In genomic region chr2:113910110-113910717, GRCh38 we compare ENCODE assay signal across 11 cellular contexts. TPM values are rescaled to one million over a fixed set of nuclear protein-coding genes. Genes with fewer than 3 reads are reported as not detected.
A peak's percentile ranks its signal among the peaks of the same experiment; 100 is the strongest.
DNase-seq lines count a peak whose midpoint lies in the region; ATAC-seq and TF ChIP-seq lines count a peak whose summit lies in the region.
"Had no signal": no experiment of that assay in that cellular context is flagged by ENCODE, and none has a peak within 500 bp of the region (broad histone marks: within the 10 kb centered on the region; RNA-seq: fewer than 3 reads in every experiment).

No MANE protein-coding gene starts in this region.

- H3T11ph ChIP-seq in H9 (ENCODE audit: low read length) = no peak overlapping the region

- TF ChIP-seq CTCF in GM10266 (IDR thresholded peaks at IDR 0.05; ENCODE audit: control insufficient read depth, insufficient read depth, low read depth, missing control alignments) (no peak), H9 (conservative IDR thresholded peaks at IDR 0.05) (no peak)

- no peak overlapping the region for H2BK15ac ChIP-seq in H9 (ENCODE audit: low read depth, low read length)

- no peak overlapping the region for H4K5ac ChIP-seq in H9 (ENCODE audit: insufficient read length, low read depth, low read length)

- H2AK5ac ChIP-seq in H9 (ENCODE audit: insufficient read length, low read length) = no peak overlapping the region

- H2BK20ac ChIP-seq in H9 (ENCODE audit: low read depth, low read length, poor library complexity, severe bottlenecking) = no peak overlapping the region

- ATAC-seq in natural killer cell treated with Interleukin-12 subunit alpha and Interleukin-12 subunit beta and Interleukin-15 and Interleukin-18, amount 100 ng/mL, for 72 hours = peak; percentile 48 to 67
- ATAC-seq in stimulated activated naive CD8-positive, alpha-beta T cell treated with anti-CD3 and anti-CD28 coated beads, Interleukin-15, amount 100 ng/mL, for 72 hours = peak; percentile 93

- peaks cover 17% of the 10 kb centered on the region; the same call in 1 of the 2 replicates for H3K79me2 ChIP-seq in H9 (ENCODE audit: insufficient read depth, low read length)

- no peak overlapping the region for H2AFZ ChIP-seq in H9 (ENCODE audit: low read length)

- no peak overlapping the region for H2BK12ac ChIP-seq in H9 (ENCODE audit: insufficient read length, low read depth, low read length)

- DNase-seq in activated naive CD4-positive, alpha-beta T cell treated with anti-CD3 and anti-CD28 coated beads for 36 hours = peak; percentile 85
- DNase-seq in activated naive CD4-positive, alpha-beta T cell (lab: John Stamatoyannopoulos, UW) = no peak
- peak; percentile 56 for DNase-seq in activated T-cell treated with anti-CD3 and anti-CD28 coated beads, Interleukin-2, amount 50 U/mL, for 24 hours
- DNase-seq in natural killer cell treated with Interleukin-12 subunit alpha and Interleukin-12 subunit beta and Interleukin-15 and Interleukin-18, amount 100 ng/mL, for 72 hours (ENCODE audit: low spot score) = no peak
- peak; percentile 21 to 50 for DNase-seq in stimulated activated naive CD8-positive, alpha-beta T cell treated with anti-CD3 and anti-CD28 coated beads, Interleukin-15, amount 100 ng/mL, for 72 hours
- no peak for DNase-seq in NCI-H1092 treated with DMSO at 0.1 percent for 48 hours (lab: John Stamatoyannopoulos, UW)
- DNase-seq in GM10266 (ENCODE audit: extremely low spot score) = no peak
- no peak for DNase-seq in H9
- DNase-seq: NCI-H2171 had no signal

- no peaks in the 10 kb centered on the region for H3K27me3 Mint-ChIP-seq in activated naive CD4-positive, alpha-beta T cell treated with anti-CD3 and anti-CD28 coated beads for 36 hours (ENCODE audit: low read depth)
- no peaks in the 10 kb centered on the region for H3K27me3 Mint-ChIP-seq in activated T-cell treated with anti-CD3 and anti-CD28 coated beads, Interleukin-2, amount 50 U/mL, for 24 hours
- no peaks in the 10 kb centered on the region for H3K27me3 Mint-ChIP-seq in natural killer cell treated with Interleukin-12 subunit alpha and Interleukin-12 subunit beta and Interleukin-15 and Interleukin-18, amount 100 ng/mL, for 72 hours
- no peaks in the 10 kb centered on the region for H3K27me3 Mint-ChIP-seq in stimulated activated naive CD8-positive, alpha-beta T cell treated with anti-CD3 and anti-CD28 coated beads, Interleukin-15, amount 100 ng/mL, for 72 hours
- no peaks in the 10 kb centered on the region for H3K27me3 Mint-ChIP-seq in H9 (ENCODE audit: low read depth)
- H3K27me3 Mint-ChIP-seq: brain had no signal

- H3K9ac ChIP-seq in H9 (ENCODE audit: extremely low read depth, insufficient read length, low read length) = no peak overlapping the region

- H3K4me3 Mint-ChIP-seq in activated naive CD4-positive, alpha-beta T cell treated with anti-CD3 and anti-CD28 coated beads for 36 hours = no peak overlapping the region
- peak overlapping the region; percentile 16 for H3K4me3 Mint-ChIP-seq in activated T-cell treated with anti-CD3 and anti-CD28 coated beads, Interleukin-2, amount 50 U/mL, for 24 hours
- peak overlapping the region; percentile 21 for H3K4me3 Mint-ChIP-seq in natural killer cell treated with Interleukin-12 subunit alpha and Interleukin-12 subunit beta and Interleukin-15 and Interleukin-18, amount 100 ng/mL, for 72 hours
- peak overlapping the region; percentile 68 to 74 for H3K4me3 Mint-ChIP-seq in stimulated activated naive CD8-positive, alpha-beta T cell treated with anti-CD3 and anti-CD28 coated beads, Interleukin-15, amount 100 ng/mL, for 72 hours
- no peak overlapping the region for H3K4me3 Mint-ChIP-seq in H9
- H3K4me3 Mint-ChIP-seq: brain had no signal

- H3K23ac ChIP-seq in H9 (ENCODE audit: insufficient read length, low read depth, low read length) = no peak overlapping the region

- no peak overlapping the region for H4K8ac ChIP-seq in H9 (replicated peaks; ENCODE audit: insufficient read length, low read depth, low read length)

- peaks cover 39% of the 10 kb centered on the region for H3K36me3 Mint-ChIP-seq in activated naive CD4-positive, alpha-beta T cell treated with anti-CD3 and anti-CD28 coated beads for 36 hours (ENCODE audit: low read depth)
- peaks cover 64% of the 10 kb centered on the region for H3K36me3 Mint-ChIP-seq in activated T-cell treated with anti-CD3 and anti-CD28 coated beads, Interleukin-2, amount 50 U/mL, for 24 hours (ENCODE audit: low read depth)
- peaks cover 10% of the 10 kb centered on the region for H3K36me3 Mint-ChIP-seq in natural killer cell treated with Interleukin-12 subunit alpha and Interleukin-12 subunit beta and Interleukin-15 and Interleukin-18, amount 100 ng/mL, for 72 hours
- peaks cover 13 to 23% (median 19%) of the 10 kb centered on the region in 3 experiments for H3K36me3 Mint-ChIP-seq in H9 (ENCODE audit: insufficient read depth in 1 of 3, low read depth in 3 of 3)

- H3K4ac ChIP-seq in H9 (ENCODE audit: low read depth, low read length) = no peak overlapping the region

- no peaks in the 10 kb centered on the region for H3K23me2 ChIP-seq in H9 (ENCODE audit: insufficient read length, low read depth, low read length, poor library complexity, severe bottlenecking)

- no peaks in the 10 kb centered on the region for H4K20me1 ChIP-seq in H9 (ENCODE audit: control insufficient read depth, insufficient read depth, insufficient read length)

- WGBS in H9 (ENCODE audit: extremely low coverage, insufficient read length, low lambda C conversion rate) = no CpG with 5 or more reads among the region's 5 CpGs

- H4K91ac ChIP-seq in H9 (ENCODE audit: insufficient read length, low read depth, low read length) = no peak overlapping the region

- no peak overlapping the region for H3K4me2 ChIP-seq in H9 (ENCODE audit: insufficient read depth, insufficient read length, low read length)

- no peak overlapping the region for H2BK120ac ChIP-seq in H9 (ENCODE audit: low read depth, low read length, poor library complexity, severe bottlenecking)

- no peaks in the 10 kb centered on the region for H3K27me3 ChIP-seq in H9 (ENCODE audit: insufficient read depth, low read length)
- H3K27me3 ChIP-seq: vagina had no signal

- CTCF ChIA-PET in activated naive CD4-positive, alpha-beta T cell treated with anti-CD3 and anti-CD28 coated beads for 36 hours (lab: Charles Lee) = interaction anchor here (0.7 to 1.7 kb wide), 2 partner anchors 13 to 17 kb away, joined by 5 to 6 read pairs; no protein-coding TSS in a partner anchor

- H3K9me3 ChIP-seq in H9 (ENCODE audit: control insufficient read depth, low read depth, low read length) = no peaks in the 10 kb centered on the region
- H3K9me3 ChIP-seq: vagina had no signal

- no peaks in the 10 kb centered on the region for H3K4me1 ChIP-seq in H9 (ENCODE audit: insufficient read depth, low read length)

- peak overlapping the region; percentile 84 for H3K27ac Mint-ChIP-seq in activated naive CD4-positive, alpha-beta T cell treated with anti-CD3 and anti-CD28 coated beads for 36 hours
- peak overlapping the region; percentile 94 for H3K27ac Mint-ChIP-seq in activated T-cell treated with anti-CD3 and anti-CD28 coated beads, Interleukin-2, amount 50 U/mL, for 24 hours
- H3K27ac Mint-ChIP-seq in natural killer cell treated with Interleukin-12 subunit alpha and Interleukin-12 subunit beta and Interleukin-15 and Interleukin-18, amount 100 ng/mL, for 72 hours = peak overlapping the region; percentile 13 to 66
- H3K27ac Mint-ChIP-seq in stimulated activated naive CD8-positive, alpha-beta T cell treated with anti-CD3 and anti-CD28 coated beads, Interleukin-15, amount 100 ng/mL, for 72 hours = peak overlapping the region; percentile 82 to 86
- peak overlapping the region in 1 of 3 experiments; percentile 49; a peak in 3 of 7 replicates for H3K27ac Mint-ChIP-seq in H9

- no peak overlapping the region for H2BK5ac ChIP-seq in H9 (ENCODE audit: insufficient read length, low read length)

- no peak overlapping the region for H3K18ac ChIP-seq in H9 (ENCODE audit: insufficient read length, low read depth, low read length)

- intact Hi-C loops in activated naive CD4-positive, alpha-beta T cell treated with anti-CD3 and anti-CD28 coated beads for 36 hours (cut with micrococcal nuclease) = loop anchor here (1.0 kb wide), 2 partner anchors 13 to 15 kb away; no protein-coding TSS in a partner anchor

- peaks cover 2% of the 10 kb centered on the region for H3K79me1 ChIP-seq in H9 (ENCODE audit: insufficient read depth, low read depth, low read length, poor library complexity, severe bottlenecking)

- H3K9me3 Mint-ChIP-seq in activated naive CD4-positive, alpha-beta T cell treated with anti-CD3 and anti-CD28 coated beads for 36 hours = peaks cover 1% of the 10 kb centered on the region
- H3K9me3 Mint-ChIP-seq in activated T-cell treated with anti-CD3 and anti-CD28 coated beads, Interleukin-2, amount 50 U/mL, for 24 hours = peaks cover 3% of the 10 kb centered on the region
- H3K9me3 Mint-ChIP-seq in natural killer cell treated with Interleukin-12 subunit alpha and Interleukin-12 subunit beta and Interleukin-15 and Interleukin-18, amount 100 ng/mL, for 72 hours = no peaks in the 10 kb centered on the region
- no peaks in the 10 kb centered on the region for H3K9me3 Mint-ChIP-seq in stimulated activated naive CD8-positive, alpha-beta T cell treated with anti-CD3 and anti-CD28 coated beads, Interleukin-15, amount 100 ng/mL, for 72 hours
- peaks cover 0 to 12% of the 10 kb centered on the region in 2 experiments; a peak in 3 of 5 replicates for H3K9me3 Mint-ChIP-seq in H9

- no peak overlapping the region for H3K27ac ChIP-seq in H9 (ENCODE audit: insufficient read length, low read depth, low read length)
- H3K27ac ChIP-seq: vagina had no signal

- H3K4me1 Mint-ChIP-seq in activated naive CD4-positive, alpha-beta T cell treated with anti-CD3 and anti-CD28 coated beads for 36 hours (ENCODE audit: low read depth) = peaks cover 73% of the 10 kb centered on the region
- H3K4me1 Mint-ChIP-seq in activated T-cell treated with anti-CD3 and anti-CD28 coated beads, Interleukin-2, amount 50 U/mL, for 24 hours (ENCODE audit: low read depth) = peaks cover 79% of the 10 kb centered on the region
- H3K4me1 Mint-ChIP-seq in natural killer cell treated with Interleukin-12 subunit alpha and Interleukin-12 subunit beta and Interleukin-15 and Interleukin-18, amount 100 ng/mL, for 72 hours (ENCODE audit: low read depth in 2 of 2) = peaks cover 47 to 58% of the 10 kb centered on the region in 2 donors
- H3K4me1 Mint-ChIP-seq in stimulated activated naive CD8-positive, alpha-beta T cell treated with anti-CD3 and anti-CD28 coated beads, Interleukin-15, amount 100 ng/mL, for 72 hours = peaks cover 61% of the 10 kb centered on the region
- peaks cover 0 to 1% of the 10 kb centered on the region in 2 experiments; a peak in 1 of 4 replicates for H3K4me1 Mint-ChIP-seq in H9

- no peak overlapping the region for H3K14ac ChIP-seq in H9 (ENCODE audit: insufficient read depth, low read length)

- H3K56ac ChIP-seq in H9 (ENCODE audit: insufficient read length, low read depth, low read length) = no peak overlapping the region

RNA-seq across cellular contexts. Expression of gene ACTR3, which starts 20.3 kb away (rescaled TPM):
- 100 to 1,000 TPM; 516 to 536 TPM for total RNA-seq in activated naive CD4-positive, alpha-beta T cell treated with anti-CD3 and anti-CD28 coated beads for 36 hours
- total RNA-seq in natural killer cell treated with Interleukin-12 subunit alpha and Interleukin-12 subunit beta and Interleukin-15 and Interleukin-18, amount 100 ng/mL, for 72 hours = 100 to 1,000 TPM; 466 to 661 TPM
- 180 and 183 TPM in 2 replicates for total RNA-seq in H9 (2021)

Comparison
In these comparisons a context has a peak if more than half of its experiments do, and no peak if none do; other contexts are left out.
1. DNase-seq: peak in activated naive CD4-positive, alpha-beta T cell treated with anti-CD3 and anti-CD28 coated beads for 36 hours (single experiment), activated T-cell treated with anti-CD3 and anti-CD28 coated beads, Interleukin-2, amount 50 U/mL, for 24 hours (single experiment) and stimulated activated naive CD8-positive, alpha-beta T cell treated with anti-CD3 and anti-CD28 coated beads, Interleukin-15, amount 100 ng/mL, for 72 hours (2 of 2); none in activated naive CD4-positive, alpha-beta T cell (0 of 4), natural killer cell treated with Interleukin-12 subunit alpha and Interleukin-12 subunit beta and Interleukin-15 and Interleukin-18, amount 100 ng/mL, for 72 hours (single experiment), NCI-H1092 treated with DMSO at 0.1 percent for 48 hours (single experiment), GM10266 (single experiment) and H9 (single experiment).
2. H3K4me3 Mint-ChIP-seq: peak in activated T-cell treated with anti-CD3 and anti-CD28 coated beads, Interleukin-2, amount 50 U/mL, for 24 hours (single experiment), natural killer cell treated with Interleukin-12 subunit alpha and Interleukin-12 subunit beta and Interleukin-15 and Interleukin-18, amount 100 ng/mL, for 72 hours (single experiment) and stimulated activated naive CD8-positive, alpha-beta T cell treated with anti-CD3 and anti-CD28 coated beads, Interleukin-15, amount 100 ng/mL, for 72 hours (2 of 2); none in activated naive CD4-positive, alpha-beta T cell treated with anti-CD3 and anti-CD28 coated beads for 36 hours (single experiment) and H9 (0 of 2).